11 cellular contexts compared by ENCODE assay signal in genomic region chr5:102911973-102912372, GRCh38.
A peak's percentile ranks its signal among the peaks of the same experiment; 100 is the strongest.
DNase-seq lines count a peak whose midpoint lies in the region; ATAC-seq and TF ChIP-seq lines count a peak whose summit lies in the region.
"Had no signal": no experiment of that assay in that cellular context is flagged by ENCODE, and none has a peak within 500 bp of the region (broad histone marks: within the 10 kb centered on the region; RNA-seq: fewer than 3 reads in every experiment).

No MANE protein-coding gene starts in this region.

- intact Hi-C loops in right cardiac atrium (cut with DNase I): no loop called here

- H3K9me3 ChIP-seq in right cardiac atrium (ENCODE audit: control insufficient read depth, low read length) (no peaks in the 10 kb centered on the region), endodermal cell (ENCODE audit: control insufficient read depth, low read length) (no peaks in the 10 kb centered on the region)

- no peak overlapping the region for H3K9ac ChIP-seq in endodermal cell (ENCODE audit: extremely low read depth, low read length, poor library complexity, severe bottlenecking)

- TF ChIP-seq CTCF in endodermal cell (conservative IDR thresholded peaks at IDR 0.05): no peak

- no peak overlapping the region for H3K27ac Mint-ChIP-seq in endodermal cell
- H3K27ac Mint-ChIP-seq: B cell had no signal

- peaks cover 3% of the 10 kb centered on the region for H3K9me3 Mint-ChIP-seq in endodermal cell

- WGBS in right cardiac atrium: 7% methylated on average over 2 of the region's 2 CpGs
- 78 to 83% methylated on average over 1 to 2 of the region's 2 CpGs for WGBS in endodermal cell (ENCODE audit: insufficient coverage in 1 of 2, insufficient read length in 1 of 2), 2 experiments

- H3K4me3 ChIP-seq in right cardiac atrium (ENCODE audit: low read length): no peak overlapping the region
- H3K4me3 ChIP-seq in endodermal cell (ENCODE audit: low read length): no peak overlapping the region

- no peaks in the 10 kb centered on the region for H3K36me3 ChIP-seq in endodermal cell (ENCODE audit: control insufficient read depth, insufficient read depth, low read length)

- H3K4me1 ChIP-seq in right cardiac atrium (ENCODE audit: control insufficient read depth, insufficient read depth, low read length) (peaks cover 1% of the 10 kb centered on the region), endodermal cell (ENCODE audit: control insufficient read depth, insufficient read depth, low read length) (no peaks in the 10 kb centered on the region)

- H3K4me1 Mint-ChIP-seq in endodermal cell: no peaks in the 10 kb centered on the region
- H3K4me1 Mint-ChIP-seq: B cell had no signal

- H3K36me3 Mint-ChIP-seq in endodermal cell (ENCODE audit: low read depth): no peaks in the 10 kb centered on the region

- no peaks in the 10 kb centered on the region for H3K27me3 Mint-ChIP-seq in endodermal cell (ENCODE audit: insufficient read depth)
- H3K27me3 Mint-ChIP-seq: B cell had no signal

- H3K27ac ChIP-seq in right cardiac atrium (ENCODE audit: low read length): no peak overlapping the region
- no peak overlapping the region for H3K27ac ChIP-seq in endodermal cell (ENCODE audit: low read depth, low read length)

- DNase-seq in A172 (ENCODE audit: low spot score): peak; percentile 75
- DNase-seq in HS-27A (ENCODE audit: low read depth): peak; percentile 56
- peak; percentile 83 for DNase-seq in astrocyte of the hippocampus (ENCODE audit: low read depth, low spot score)
- DNase-seq in right cardiac atrium: no peak
- no peak for DNase-seq in NCI-H526 (lab: John Stamatoyannopoulos, UW)
- no peak for DNase-seq in endodermal cell
- DNase-seq: activated naive CD4-positive, alpha-beta T cell; SHP77 treated with DMSO at 0.1 percent for 48 hours had no signal

- H3K4me3 Mint-ChIP-seq in endodermal cell: no peak overlapping the region
- H3K4me3 Mint-ChIP-seq: B cell had no signal

- peak; percentile 78 to 80 for ATAC-seq in right cardiac atrium
- no peak for ATAC-seq in GM19463 (IDR thresholded peaks at IDR 0.05; ENCODE audit: unreplicated experiment)
- ATAC-seq in HG02798 (IDR thresholded peaks at IDR 0.05; ENCODE audit: poor library complexity, unreplicated experiment): no peak

- H3K27me3 ChIP-seq in right cardiac atrium (ENCODE audit: control insufficient read depth, insufficient read depth): no peaks in the 10 kb centered on the region
- H3K27me3 ChIP-seq in endodermal cell (ENCODE audit: control insufficient read depth, insufficient read depth, low read length, poor library complexity, severe bottlenecking): no peaks in the 10 kb centered on the region

Comparison
In these comparisons a context has a peak if more than half of its experiments do, and no peak if none do; other contexts are left out.
1. DNase-seq: peak in A172 (single experiment), HS-27A (single experiment) and astrocyte of the hippocampus (single experiment); none in right cardiac atrium (0 of 3), NCI-H526 (0 of 2) and endodermal cell (single experiment).
2. ATAC-seq: peak in right cardiac atrium (2 of 2); none in GM19463 (single experiment) and HG02798 (single experiment).